Comparison of ENCODE assay signal across 8 cellular contexts in genomic region chr16:30526823-30527634, GRCh38. TPM values are rescaled to one million over a fixed set of nuclear protein-coding genes. Genes with fewer than 3 reads are reported as not detected.
DNase-seq lines count a peak whose midpoint lies in the region; ATAC-seq and TF ChIP-seq lines count a peak whose summit lies in the region.

No MANE protein-coding gene starts in this region.

- peak overlapping the region; percentile 88 for H3K4me2 ChIP-seq in PC-9

- H3K9me2 ChIP-seq in PC-9 (ENCODE audit: insufficient read depth), result no peaks in the 10 kb centered on the region

- ATAC-seq in GM21717 (IDR thresholded peaks at IDR 0.05; ENCODE audit: unreplicated experiment), result peak; percentile 74
- ATAC-seq in activated T-cell treated with anti-CD3 and anti-CD28 coated beads, Interleukin-2, amount 50 U/mL, for 4 hours, result peak; percentile 87 to 90

- peak; percentile 94 for DNase-seq in DMS79 treated with DMSO at 0.1 percent for 48 hours (lab: John Stamatoyannopoulos, UW)
- peak; percentile 99 for DNase-seq in KBM-7
- DNase-seq in PC-9, result peak; percentile 94 to 100
- peak; percentile 82 for DNase-seq in activated T-cell treated with anti-CD3 and anti-CD28 coated beads, Interleukin-2, amount 50 U/mL, for 4 hours
- peak; percentile 75 to 79 for DNase-seq in stimulated activated CD8-positive, alpha-beta memory T cell treated with anti-CD3 and anti-CD28 coated beads, Interleukin-7, amount 100 ng/mL, for 1 hour (ENCODE audit: low read depth in 2 of 2)

- peaks cover 4% of the 10 kb centered on the region for H3K36me3 Mint-ChIP-seq in activated T-cell treated with anti-CD3 and anti-CD28 coated beads, Interleukin-2, amount 50 U/mL, for 4 hours (ENCODE audit: insufficient read depth)

- H3K27me3 ChIP-seq in PC-9 (ENCODE audit: insufficient read depth, low read depth), result no peaks in the 10 kb centered on the region
- H3K27me3 ChIP-seq in esophagus (ENCODE audit: control insufficient read depth in 1 of 2, insufficient read depth in 2 of 2, low read length in 2 of 2), result no peaks in the 10 kb centered on the region
- no peaks in the 10 kb centered on the region for H3K27me3 ChIP-seq in muscle layer of colon (ENCODE audit: control insufficient read depth in 1 of 2, insufficient read depth in 2 of 2, low read length in 2 of 2)

- H3K27me3 Mint-ChIP-seq in activated T-cell treated with anti-CD3 and anti-CD28 coated beads, Interleukin-2, amount 50 U/mL, for 4 hours (ENCODE audit: low read depth), result no peaks in the 10 kb centered on the region

- CTCF ChIA-PET in PC-9 (lab: Charles Lee), result interaction anchor here (0.6 to 1.0 kb wide), 5 partner anchors 9 to 125 kb away, joined by 3 to 4 read pairs (median 3); partner anchors contain the start of gene DCTPP1

- no peaks in the 10 kb centered on the region for H3K9me3 ChIP-seq in PC-9 (ENCODE audit: insufficient read depth, low read depth)
- H3K9me3 ChIP-seq in esophagus (ENCODE audit: control insufficient read depth in 2 of 2, insufficient read depth in 1 of 2, low read depth in 1 of 2, low read length in 1 of 2), result no peaks in the 10 kb centered on the region
- no peaks in the 10 kb centered on the region for H3K9me3 ChIP-seq in muscle layer of colon (ENCODE audit: low read length)

- H3K4me1 ChIP-seq in PC-9 (replicated peaks; ENCODE audit: insufficient read depth) (peaks cover 32% of the 10 kb centered on the region), esophagus (ENCODE audit: control insufficient read depth in 2 of 2, insufficient read depth in 2 of 2, low read length in 1 of 2) (peaks cover 4 to 12% of the 10 kb centered on the region in 2 donors), muscle layer of colon (ENCODE audit: insufficient read depth, low read length) (peaks cover 13% of the 10 kb centered on the region)

- H4K20me1 ChIP-seq in PC-9 (ENCODE audit: insufficient read depth), result no peaks in the 10 kb centered on the region

- no TSS peak for BruUV-seq in PC-9 (replicated peaks; lab: Mats Ljungman, UMichigan)

- POLR2A ChIA-PET in PC-9 (lab: Charles Lee; ENCODE audit: unreplicated experiment), result interaction anchor here (0.5 to 0.9 kb wide), 10 partner anchors 30 to 723 kb away, joined by 3 to 60 read pairs (median 4); partner anchors contain the start of genes ZNF688 and ZNF764

- peak overlapping the region; percentile 81 for H3K9ac ChIP-seq in muscle layer of colon (ENCODE audit: low read length)

- WGBS in esophagus, 2 donors, result 0 to 1% methylated on average over 65 to 79 of the region's 79 CpGs

- in situ Hi-C loops in KBM-7 (cut with MboI; ENCODE audit: low pct_unique_long_range_greater_than_20kb, low sequenced_read_pairs), result no loop called here

- intact Hi-C loops in PC-9 (cut with micrococcal nuclease; ENCODE audit: unreplicated experiment), result loop anchor here (1.0 to 5.0 kb wide), 6 partner anchors 32 to 150 kb away; partner anchors contain the start of genes DCTPP1, FBRS, SEPHS2 and ZNF764

- peaks cover 15% of the 10 kb centered on the region; the same call in 1 of the 2 replicates for H3K79me2 ChIP-seq in PC-9 (ENCODE audit: low read depth)

- H2AFZ ChIP-seq in PC-9, result peak overlapping the region; percentile 92

- H3F3A ChIP-seq in PC-9 (ENCODE audit: insufficient read depth, low read depth), result peaks cover 41% of the 10 kb centered on the region

- H3K27ac ChIP-seq in PC-9 (peak overlapping the region; percentile 79), esophagus (ENCODE audit: low read depth in 2 of 2, low read length in 1 of 2) (peak overlapping the region; percentile 96 to 98), muscle layer of colon (ENCODE audit: low read depth, low read length) (peak overlapping the region; percentile 95)

- peak; percentile 50; the same call in 1 of the 2 replicates for TF ChIP-seq CTCF in PC-9 (conservative IDR thresholded peaks at IDR 0.05)

- H3K4me3 ChIP-seq in PC-9 (peak overlapping the region; percentile 97), esophagus (ENCODE audit: low read depth in 1 of 2, low read length in 2 of 2) (peak overlapping the region; percentile 60 to 76), muscle layer of colon (ENCODE audit: low read depth in 1 of 2, low read length in 2 of 2) (peak overlapping the region; percentile 74 to 76)

- peaks cover 31% of the 10 kb centered on the region for H3K4me1 Mint-ChIP-seq in activated T-cell treated with anti-CD3 and anti-CD28 coated beads, Interleukin-2, amount 50 U/mL, for 4 hours (ENCODE audit: low read depth)

- H3K9me3 Mint-ChIP-seq in activated T-cell treated with anti-CD3 and anti-CD28 coated beads, Interleukin-2, amount 50 U/mL, for 4 hours, result no peaks in the 10 kb centered on the region

- H3K36me3 ChIP-seq in PC-9 (ENCODE audit: low read depth), result 0 out of 2 replicates have a peak, but pooled peaks cover 13% of the 10 kb centered on the region
- H3K36me3 ChIP-seq in esophagus (ENCODE audit: control insufficient read depth in 2 of 2, insufficient read depth in 2 of 2, low read length in 1 of 2), result peaks cover 4 to 11% of the 10 kb centered on the region in 2 donors
- H3K36me3 ChIP-seq in muscle layer of colon (ENCODE audit: insufficient read depth, low read length), result peaks cover 7% of the 10 kb centered on the region

- peak overlapping the region; percentile 79 for H3K4me3 Mint-ChIP-seq in activated T-cell treated with anti-CD3 and anti-CD28 coated beads, Interleukin-2, amount 50 U/mL, for 4 hours

RNA-seq across cellular contexts. Expression of gene ZNF768, which starts 0.7 kb away (rescaled TPM):
- 64.2 and 68.4 TPM in 2 replicates for total RNA-seq in PC-9 (2021)
- 10 to 100 TPM in 2 of 3 donors, 1 to 10 TPM in 1; 9.1 to 10.7 (median 10.5) TPM for total RNA-seq in activated T-cell treated with anti-CD3 and anti-CD28 coated beads, Interleukin-2, amount 50 U/mL, for 4 hours
- polyA plus RNA-seq in esophagus, result 10 to 100 TPM; 15.2 to 29.4 TPM

RNA-seq across cellular contexts. Expression of gene ZNF747, which starts 7.6 kb away (rescaled TPM):
- total RNA-seq in PC-9 (2021), result 14.5 and 17.9 TPM in 2 replicates
- total RNA-seq in activated T-cell treated with anti-CD3 and anti-CD28 coated beads, Interleukin-2, amount 50 U/mL, for 4 hours, result 10 to 100 TPM; 14.2 to 15.4 (median 15.2) TPM
- polyA plus RNA-seq in esophagus, result 1 to 10 TPM; 4.4 to 4.5 TPM

RNA-seq across cellular contexts. Expression of gene ZNF764, which starts 31.1 kb away (rescaled TPM):
- total RNA-seq in PC-9 (2021), result 12.3 and 12.4 TPM in 2 replicates
- 10 to 100 TPM; 21.2 to 23.4 (median 22.5) TPM for total RNA-seq in activated T-cell treated with anti-CD3 and anti-CD28 coated beads, Interleukin-2, amount 50 U/mL, for 4 hours
- polyA plus RNA-seq in esophagus, result 1 to 10 TPM; 2.7 to 3.1 TPM

RNA-seq across cellular contexts. Expression of gene ZNF688, which starts 44.5 kb away (rescaled TPM):
- total RNA-seq in PC-9 (2021), result 13.1 and 25.7 TPM in 2 replicates
- total RNA-seq in activated T-cell treated with anti-CD3 and anti-CD28 coated beads, Interleukin-2, amount 50 U/mL, for 4 hours, result 1 to 10 TPM; 5.6 to 8.1 (median 7.4) TPM
- polyA plus RNA-seq in esophagus, result 10 to 100 TPM in 1 of 2 donors, 1 to 10 TPM in 1; 8.4 to 16.3 TPM

RNA-seq across cellular contexts. Expression of gene ITGAL, which starts 54.5 kb away (rescaled TPM):
- 0.50 TPM in 1 of 2 replicates, not detected in the other for total RNA-seq in PC-9 (2021)
- total RNA-seq in activated T-cell treated with anti-CD3 and anti-CD28 coated beads, Interleukin-2, amount 50 U/mL, for 4 hours, result 100 to 1,000 TPM; 193 to 259 (median 220) TPM
- 1 to 10 TPM; 2.2 to 2.5 TPM for polyA plus RNA-seq in esophagus

Comparison
In these comparisons a context has a peak if more than half of its experiments do, and no peak if none do; other contexts are left out.
1. Peak in every context shown above with its lines: DNase-seq, ATAC-seq, H3K4me3 ChIP-seq and H3K27ac ChIP-seq.